In genomic region chr5:145347026-145347616, GRCh38 we compare ENCODE assay signal across 9 cellular contexts.
DNase-seq lines count a peak whose midpoint lies in the region; ATAC-seq, FAIRE-seq and TF ChIP-seq lines count a peak whose summit lies in the region.
"Had no signal": no experiment of that assay in that cellular context is flagged by ENCODE, and none has a peak within 500 bp of the region (broad histone marks: within the 10 kb centered on the region; RNA-seq: fewer than 3 reads in every experiment).

No MANE protein-coding gene starts in this region.

- FAIRE-seq in bronchial epithelial cell (lab: Jason Lieb, UNC), result no peak

- peaks cover 3% of the 10 kb centered on the region for H3K9me3 Mint-ChIP-seq in neural crest cell

- no peaks in the 10 kb centered on the region for H3K27me3 ChIP-seq in bronchial epithelial cell (ENCODE audit: control insufficient read depth, insufficient read depth, low read length)

- CTCF ChIA-PET in AG04449 (lab: Yijun Ruan, JAX), result interaction anchor here (0.6 to 3.0 kb wide), 34 partner anchors 8 to 1162 kb away, joined by 3 to 22 read pairs (median 4); no protein-coding TSS in a partner anchor

- no peaks in the 10 kb centered on the region for H3K36me3 ChIP-seq in bronchial epithelial cell (ENCODE audit: control insufficient read depth, insufficient read depth, low read length)
- H3K36me3 ChIP-seq: HAP-1 had no signal

- no peaks in the 10 kb centered on the region for H3K36me3 Mint-ChIP-seq in neural crest cell (ENCODE audit: low read depth)

- no peaks in the 10 kb centered on the region for H3K27me3 Mint-ChIP-seq in neural crest cell (ENCODE audit: low read depth)

- TF ChIP-seq CTCF in AG04449 (IDR thresholded peaks at IDR 0.05; ENCODE audit: insufficient read depth, low read length, missing control alignments), result peak; percentile 62
- peak; percentile 63 for TF ChIP-seq CTCF in bronchial epithelial cell (IDR thresholded peaks at IDR 0.05; ENCODE audit: insufficient read depth, low read length, severe bottlenecking)
- TF ChIP-seq CTCF in neural crest cell (conservative IDR thresholded peaks at IDR 0.05), result peak; percentile 71

- H3K4me1 Mint-ChIP-seq in neural crest cell, result peaks cover 8% of the 10 kb centered on the region

- no peak overlapping the region for H3K4me3 ChIP-seq in AG04449 (ENCODE audit: low read depth, low read length)
- H3K4me3 ChIP-seq in bronchial epithelial cell (ENCODE audit: low read depth, low read length), result no peak overlapping the region
- H3K4me3 ChIP-seq: HAP-1 had no signal

- H3K4me3 Mint-ChIP-seq in neural crest cell, result no peak overlapping the region

- no peak overlapping the region for H3K27ac Mint-ChIP-seq in neural crest cell (ENCODE audit: unreplicated experiment)

- POLR2A ChIA-PET in AG04449 (lab: Yijun Ruan, JAX), result no interaction called here

- ATAC-seq in GM18867 (IDR thresholded peaks at IDR 0.05; ENCODE audit: unreplicated experiment), result peak; percentile 86
- no peak for ATAC-seq in GM19035 (IDR thresholded peaks at IDR 0.05; ENCODE audit: unreplicated experiment)

- DNase-seq in AG04449 (ENCODE audit: low read depth, low spot score), result no peak
- peak; percentile 57 for DNase-seq in M059J (ENCODE audit: low read depth)
- DNase-seq in bronchial epithelial cell (ENCODE audit: low read depth), result peak; percentile 47
- peak; percentile 13 for DNase-seq in neural crest cell (ENCODE audit: low read depth, low spot score)
- DNase-seq in HK-2 (ENCODE audit: unreplicated experiment), result no peak
- DNase-seq in effector CD8-positive, alpha-beta T cell (lab: John Stamatoyannopoulos, UW), result no peak

Comparison
In these comparisons a context has a peak if more than half of its experiments do, and no peak if none do; other contexts are left out.
1. DNase-seq: peak in M059J (single experiment), bronchial epithelial cell (single experiment) and neural crest cell (single experiment); none in AG04449 (single experiment), HK-2 (single experiment) and effector CD8-positive, alpha-beta T cell (single experiment).
2. Peak in every context shown above with its lines, with median percentiles within 50 percentile points of each other: CTCF ChIP-seq.